8 cellular contexts compared by ENCODE assay signal in the genomic region with DNA sequence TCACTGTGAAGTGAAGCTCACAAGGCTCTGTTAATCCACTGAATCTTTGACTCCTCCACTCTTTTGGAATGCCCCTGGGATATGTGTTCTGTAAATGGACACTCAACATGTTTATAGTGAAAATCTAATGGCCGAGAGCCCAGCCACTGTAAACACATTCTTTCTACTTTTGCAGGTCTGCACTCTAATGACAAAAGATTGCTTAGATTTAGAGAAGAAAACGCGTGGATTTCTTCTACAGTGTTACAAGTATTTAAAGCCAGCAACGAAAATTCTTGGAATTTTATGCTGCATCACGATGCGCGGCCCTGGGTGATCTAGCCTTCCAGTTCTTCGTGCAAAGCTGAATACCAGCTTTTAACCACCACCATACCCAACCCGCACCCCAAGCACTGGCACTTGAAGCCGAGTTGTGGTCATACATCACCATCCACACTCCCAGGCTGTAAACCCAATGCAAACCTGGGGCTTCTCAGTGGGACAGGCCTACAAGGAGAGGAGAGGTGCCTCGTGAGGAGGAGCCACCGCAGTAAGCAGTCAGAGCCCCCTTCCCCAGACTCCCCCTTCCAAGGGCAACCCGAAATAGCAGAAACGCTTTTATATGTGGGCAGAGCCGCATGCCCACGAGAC. TPM values are rescaled to one million over a fixed set of nuclear protein-coding genes. Genes with fewer than 3 reads are reported as not detected.
DNase-seq lines count a peak whose midpoint lies in the region; ATAC-seq lines count a peak whose summit lies in the region.

No MANE protein-coding gene starts in this region.

- H3K27me3 ChIP-seq in iPS-15b (ENCODE audit: control insufficient read depth, insufficient read depth, low read length) (peaks cover 36% of the 10 kb centered on the region), stomach smooth muscle (ENCODE audit: control insufficient read depth in 1 of 2, insufficient read depth in 2 of 2, low read length in 2 of 2) (no peaks in the 10 kb centered on the region)

- peak overlapping the region; percentile 92 for H3K27ac ChIP-seq in stomach smooth muscle (ENCODE audit: low read length)

- H3K4me1 Mint-ChIP-seq in activated CD8-positive, alpha-beta T cell treated with anti-CD3 and anti-CD28 coated beads, Interleukin-2, amount 10 ng/mL, durations not matched to agents 7 days and 5 days (ENCODE audit: low read depth) = peaks cover 15% of the 10 kb centered on the region

- no peaks in the 10 kb centered on the region for H3K36me3 ChIP-seq in iPS-15b (ENCODE audit: control insufficient read depth, insufficient read depth, low read length)
- no peaks in the 10 kb centered on the region for H3K36me3 ChIP-seq in stomach smooth muscle (ENCODE audit: control insufficient read depth in 2 of 2, insufficient read depth in 2 of 2, low read length in 2 of 2)

- DNase-seq in NCI-H82 (lab: John Stamatoyannopoulos, UW) = peak; percentile 50
- DNase-seq in NCI-H82 treated with DMSO at 0.1 percent for 48 hours (lab: John Stamatoyannopoulos, UW; ENCODE audit: unreplicated experiment) = no peak
- DNase-seq in activated CD8-positive, alpha-beta T cell treated with anti-CD3 and anti-CD28 coated beads, Interleukin-2, amount 10 ng/mL, durations not matched to agents 7 days and 5 days = no peak
- no peak for DNase-seq in stimulated activated CD4-positive, alpha-beta T cell treated with anti-CD3 and anti-CD28 coated beads, Interleukin-2, amount 100 ng/mL, for 48 hours
- DNase-seq in COLO829 (ENCODE audit: low spot score) = no peak

- peak overlapping the region; percentile 66 for H3K27ac Mint-ChIP-seq in activated CD8-positive, alpha-beta T cell treated with anti-CD3 and anti-CD28 coated beads, Interleukin-2, amount 10 ng/mL, durations not matched to agents 7 days and 5 days

- H3K9me3 ChIP-seq in iPS-15b (ENCODE audit: control insufficient read depth, insufficient read depth, low read length) = no peaks in the 10 kb centered on the region
- H3K9me3 ChIP-seq in stomach smooth muscle (ENCODE audit: control insufficient read depth in 2 of 2, low read length in 2 of 2) = no peaks in the 10 kb centered on the region

- POLR2A ChIA-PET in activated CD8-positive, alpha-beta T cell treated with anti-CD3 and anti-CD28 coated beads, Interleukin-2, amount 10 ng/mL, durations not matched to agents 7 days and 5 days (lab: Charles Lee) = interaction anchor here (0.6 to 0.8 kb wide), 2 partner anchors 355 to 507 kb away, joined by 3 to 4 read pairs; no protein-coding TSS in a partner anchor

- H3K4me3 ChIP-seq in iPS-15b (ENCODE audit: low read depth, low read length) (peak overlapping the region; percentile 79), stomach smooth muscle (ENCODE audit: low read length in 2 of 2) (peak overlapping the region; percentile 75 to 98)

- H3K4me3 Mint-ChIP-seq in activated CD8-positive, alpha-beta T cell treated with anti-CD3 and anti-CD28 coated beads, Interleukin-2, amount 10 ng/mL, durations not matched to agents 7 days and 5 days = peak overlapping the region; percentile 94

- H3K36me3 Mint-ChIP-seq in activated CD8-positive, alpha-beta T cell treated with anti-CD3 and anti-CD28 coated beads, Interleukin-2, amount 10 ng/mL, durations not matched to agents 7 days and 5 days (ENCODE audit: low read depth) = peaks cover 4% of the 10 kb centered on the region

- H3K9ac ChIP-seq in iPS-15b (ENCODE audit: low read depth, low read length) = peak overlapping the region; percentile 76
- H3K9ac ChIP-seq in stomach smooth muscle (ENCODE audit: low read length in 2 of 2) = peak overlapping the region; percentile 70 to 78

- ATAC-seq in activated CD8-positive, alpha-beta T cell treated with anti-CD3 and anti-CD28 coated beads, Interleukin-2, amount 10 ng/mL, durations not matched to agents 7 days and 5 days = no peak
- ATAC-seq in HG03457 (IDR thresholded peaks at IDR 0.05; ENCODE audit: unreplicated experiment) = no peak

- H3K9me3 Mint-ChIP-seq in activated CD8-positive, alpha-beta T cell treated with anti-CD3 and anti-CD28 coated beads, Interleukin-2, amount 10 ng/mL, durations not matched to agents 7 days and 5 days (ENCODE audit: insufficient read depth) = no peaks in the 10 kb centered on the region

- peaks cover 23% of the 10 kb centered on the region for H3K27me3 Mint-ChIP-seq in activated CD8-positive, alpha-beta T cell treated with anti-CD3 and anti-CD28 coated beads, Interleukin-2, amount 10 ng/mL, durations not matched to agents 7 days and 5 days (ENCODE audit: low read depth)

- H3K4me1 ChIP-seq in iPS-15b (ENCODE audit: control insufficient read depth, insufficient read depth, low read length) (peaks cover 6% of the 10 kb centered on the region), stomach smooth muscle (ENCODE audit: control insufficient read depth, insufficient read depth, low read length) (peaks cover 28% of the 10 kb centered on the region)

- CTCF ChIA-PET in activated CD8-positive, alpha-beta T cell treated with anti-CD3 and anti-CD28 coated beads, Interleukin-2, amount 10 ng/mL, durations not matched to agents 7 days and 5 days (lab: Charles Lee) = interaction anchor here (1.1 to 3.0 kb wide), 5 partner anchors 15 to 453 kb away, joined by 3 to 14 read pairs (median 4); no protein-coding TSS in a partner anchor

RNA-seq across cellular contexts. Expression of a gene that starts 3.7 kb away (rescaled TPM):
- 10 to 100 TPM; 12.2 to 12.3 TPM for total RNA-seq in activated CD8-positive, alpha-beta T cell treated with anti-CD3 and anti-CD28 coated beads, Interleukin-2, amount 10 ng/mL, durations not matched to agents 7 days and 5 days
